ENCODE assay signal across 27 cellular contexts in genomic region chr12:27355979-27356378, GRCh38.
"Had no signal": no experiment of that assay in that cellular context is flagged by ENCODE, and none has a peak within 500 bp of the region (broad histone marks: within the 10 kb centered on the region; RNA-seq: fewer than 3 reads in every experiment).

No MANE protein-coding gene starts in this region.

- H3K4me1 ChIP-seq: body of pancreas, breast epithelium, SJSA1 had no signal

- H3K27ac ChIP-seq: body of pancreas, breast epithelium, SJSA1, VCaP had no signal

- H3K27me3 ChIP-seq: body of pancreas, breast epithelium, SJSA1 had no signal

- H3K36me3 ChIP-seq: breast epithelium, SJSA1 had no signal

- H3K9me3 ChIP-seq: body of pancreas, breast epithelium, SJSA1, SK-N-SH had no signal

- ATAC-seq: activated T-cell treated with anti-CD3 and anti-CD28 coated beads, Interleukin-2, amount 50 U/mL, for 4 hours; body of pancreas; Panc1; T-helper 17 cell had no signal

- DNase-seq: activated B cell treated with CpG ODN at 0.5 μM for 24 hours; activated CD4-positive, alpha-beta memory T cell treated with anti-CD3 and anti-CD28 coated beads for 36 hours; activated CD4-positive, alpha-beta T cell treated with anti-CD3 and anti-CD28 coated beads for 4 hours; activated CD4-positive, alpha-beta T cell treated with anti-CD3 and anti-CD28 coated beads, Interleukin-2, amount 50 U/mL, for 1 hour; activated CD4-positive, CD25-positive, alpha-beta regulatory T cell treated with anti-CD3 and anti-CD28 coated beads, Interleukin-2, amount 50 U/mL, for 72 hours; activated CD8-positive, alpha-beta memory T cell treated with anti-CD3 and anti-CD28 coated beads, Interleukin-2, amount 50 U/mL, for 4 hours; activated gamma-delta T cell treated with Interleukin-2 at 50 U/mL for 16 hours; activated naive CD4-positive, alpha-beta T cell treated with anti-CD3 and anti-CD28 coated beads, Interleukin-2, amount 10 ng/mL, durations not matched to agents 7 days and 5 days; activated naive CD8-positive, alpha-beta T cell treated with anti-CD3 and anti-CD28 coated beads for 36 hours; activated T-cell treated with anti-CD3 and anti-CD28 coated beads for 4 hours; activated T-cell treated with anti-CD3 and anti-CD28 coated beads, Interleukin-2, amount 50 U/mL, for 4 hours; body of pancreas; Karpas-422; KBM-7; NCI-H1105 treated with DMSO at 0.1 percent for 48 hours; NCI-H1436; NCI-H1694 treated with DMSO at 0.1 percent for 48 hours; NCI-H2029; NCI-H345; NCI-H524 treated with DMSO at 0.1 percent for 48 hours; SHP77; SK-N-SH; T-helper 17 cell had no signal

- H3K9ac ChIP-seq: SK-N-SH had no signal

- H3K4me3 ChIP-seq: body of pancreas, breast epithelium, SJSA1 had no signal

- H3K4me2 ChIP-seq: SK-N-SH had no signal
